Comparison of ENCODE assay signal across 1 cellular context in genomic region chr18:55509631-55510372, GRCh38.
A peak's percentile ranks its signal among the peaks of the same experiment; 100 is the strongest.
TF ChIP-seq lines count a peak whose summit lies in the region.

No MANE protein-coding gene starts in this region.

TF ChIP-seq in GM12878, 131 proteins besides CTCF, POLR2A, EP300 and RAD21 (continued from another document):
- TF ChIP-seq, protein P1, sequence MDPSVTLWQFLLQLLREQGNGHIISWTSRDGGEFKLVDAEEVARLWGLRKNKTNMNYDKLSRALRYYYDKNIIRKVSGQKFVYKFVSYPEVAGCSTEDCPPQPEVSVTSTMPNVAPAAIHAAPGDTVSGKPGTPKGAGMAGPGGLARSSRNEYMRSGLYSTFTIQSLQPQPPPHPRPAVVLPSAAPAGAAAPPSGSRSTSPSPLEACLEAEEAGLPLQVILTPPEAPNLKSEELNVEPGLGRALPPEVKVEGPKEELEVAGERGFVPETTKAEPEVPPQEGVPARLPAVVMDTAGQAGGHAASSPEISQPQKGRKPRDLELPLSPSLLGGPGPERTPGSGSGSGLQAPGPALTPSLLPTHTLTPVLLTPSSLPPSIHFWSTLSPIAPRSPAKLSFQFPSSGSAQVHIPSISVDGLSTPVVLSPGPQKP (IDR thresholded peaks at IDR 0.05; ENCODE audit: low read depth, low read length), result no peak
- no peak for TF ChIP-seq POLR2AphosphoS5 (IDR thresholded peaks at IDR 0.05; ENCODE audit: low read length)
- peak; percentile 43; the same call in 1 of the 2 replicates for TF ChIP-seq YY1 (IDR thresholded peaks at IDR 0.05; ENCODE audit: low read depth, low read length)
